19 cellular contexts compared by ENCODE assay signal in genomic region chr12:24084800-24085199, GRCh38.
DNase-seq lines count a peak whose midpoint lies in the region; ATAC-seq, FAIRE-seq and TF ChIP-seq lines count a peak whose summit lies in the region.
"Had no signal": no experiment of that assay in that cellular context is flagged by ENCODE, and none has a peak within 500 bp of the region (broad histone marks: within the 10 kb centered on the region; RNA-seq: fewer than 3 reads in every experiment).

No MANE protein-coding gene starts in this region.

- intact Hi-C loops in GM12878 (cut with micrococcal nuclease; ENCODE audit: unreplicated experiment) = no loop called here
- intact Hi-C loops in gastrocnemius medialis (cut with DNase I; ENCODE audit: low total_unique reads) = no loop called here

- TF ChIP-seq EP300 in GM12878 (IDR thresholded peaks at IDR 0.05; ENCODE audit: borderline replicate concordance in 1 of 2, control insufficient read depth in 1 of 2, low read depth in 2 of 2, low read length in 2 of 2) = peak; percentile 51 to 54; a peak in 3 of 4 replicates

- H3K27ac ChIP-seq in GM12878 (ENCODE audit: control insufficient read depth, insufficient read depth) (no peak overlapping the region), right atrium auricular region (no peak overlapping the region), gastrocnemius medialis (no peak overlapping the region)
- H3K27ac ChIP-seq: BLaER1 treated with 17β-estradiol and CSF1 and Interleukin-3, amounts not matched to agents 10 nM and 100 nM; HL-60 had no signal

- SMC1A ChIA-PET in GM12878 (lab: Charles Lee; ENCODE audit: uncharacterized antibody, unreplicated experiment) = interaction anchor here (1.1 kb wide), 1 partner anchor 23 kb away, joined by 4 read pairs; no protein-coding TSS in a partner anchor

- CTCF ChIA-PET in GM12878 (lab: Yijun Ruan, JAX) = interaction anchor here (1.2 kb wide), 1 partner anchor 15 kb away, joined by 3 read pairs; no protein-coding TSS in a partner anchor

- H2AFZ ChIP-seq in GM12878 (ENCODE audit: control insufficient read depth, low read depth, low read length) = no peak overlapping the region
- H2AFZ ChIP-seq: GM23338 had no signal

- DNase-seq in GM12878 (ENCODE audit: low read depth, low spot score) (no peak), right atrium auricular region (ENCODE audit: low spot score) (no peak), cerebellum (ENCODE audit: low spot score) (no peak), gastrocnemius medialis (no peak)
- DNase-seq: Calu3; CD8-positive, alpha-beta T cell; DMS79 treated with DMSO at 0.1 percent for 48 hours; GF-D8; HCEC 1CT; IMR-90 had no signal

- H3K36me3 ChIP-seq in GM12878 (ENCODE audit: control insufficient read depth in 2 of 2, insufficient read depth in 2 of 2, low read length in 1 of 2) = no peaks in the 10 kb centered on the region
- no peaks in the 10 kb centered on the region for H3K36me3 ChIP-seq in right atrium auricular region
- H3K36me3 ChIP-seq in gastrocnemius medialis = no peaks in the 10 kb centered on the region
- H3K36me3 ChIP-seq: BLaER1 treated with 17β-estradiol and CSF1 and Interleukin-3, amounts not matched to agents 10 nM and 100 nM had no signal

- ATAC-seq in GM18508 (IDR thresholded peaks at IDR 0.05; ENCODE audit: insufficient read depth, unreplicated experiment) (peak; percentile 66), GM19351 (IDR thresholded peaks at IDR 0.05; ENCODE audit: unreplicated experiment) (peak; percentile 51), HG02885 (IDR thresholded peaks at IDR 0.05; ENCODE audit: poor library complexity, unreplicated experiment) (peak; percentile 62), GM12878 (peak; percentile 87), gastrocnemius medialis (no peak)
- ATAC-seq: CD8-positive, alpha-beta T cell; GM23338; K562 had no signal

- TF ChIP-seq RAD21 in GM12878 (IDR thresholded peaks at IDR 0.05; ENCODE audit: insufficient read depth, low read depth, low read length) = no peak

- POLR2A ChIA-PET in GM12878 (lab: Charles Lee) = no interaction called here

- FAIRE-seq in GM12878 (lab: Jason Lieb, UNC) = no peak
- FAIRE-seq: GM18507, H54, K562 had no signal

- H3K4me1 ChIP-seq in GM12878 (ENCODE audit: control insufficient read depth, insufficient read depth, low read length) (no peaks in the 10 kb centered on the region), right atrium auricular region (no peaks in the 10 kb centered on the region), gastrocnemius medialis (no peaks in the 10 kb centered on the region)
- H3K4me1 ChIP-seq: BLaER1 treated with 17β-estradiol and CSF1 and Interleukin-3, amounts not matched to agents 10 nM and 100 nM had no signal

- TF ChIP-seq CTCF in GM12878 (IDR thresholded peaks at IDR 0.05 in 2 of 3, conservative IDR thresholded peaks at IDR 0.05 in 1 of 3; ENCODE audit: control insufficient read depth in 2 of 3, extremely low read depth in 1 of 3, insufficient read depth in 1 of 3, low read depth in 3 of 3, low read length in 3 of 3) (no peak), right atrium auricular region (IDR thresholded peaks at IDR 0.05) (no peak), gastrocnemius medialis (IDR thresholded peaks at IDR 0.05 in 4 of 5, conservative IDR thresholded peaks at IDR 0.05 in 1 of 5) (no peak)

- RAD21 ChIA-PET in GM12878 (lab: Charles Lee; ENCODE audit: unreplicated experiment) = no interaction called here

- 14% methylated on average over 2 of the region's 2 CpGs for WGBS in GM12878 (ENCODE audit: insufficient coverage, insufficient replicate concordance, low lambda C conversion rate, missing lambda C conversion rate)

- BruUV-seq in GM12878 (replicated peaks; lab: Mats Ljungman, UMichigan) = no TSS peak

- no peaks in the 10 kb centered on the region for H4K20me1 ChIP-seq in GM12878 (ENCODE audit: control insufficient read depth, insufficient read depth)
- H4K20me1 ChIP-seq: BLaER1 treated with 17β-estradiol and CSF1 and Interleukin-3, amounts not matched to agents 10 nM and 100 nM had no signal

- no peak overlapping the region for H3K4me2 ChIP-seq in GM12878 (ENCODE audit: control insufficient read depth, insufficient read depth)
- H3K4me2 ChIP-seq: BLaER1 treated with 17β-estradiol and CSF1 and Interleukin-3, amounts not matched to agents 10 nM and 100 nM; GM23338 had no signal

- in situ Hi-C loops in GM12878 (cut with MboI) (no loop called here), gastrocnemius medialis (cut with MboI; ENCODE audit: low sequenced_read_pairs in 4 of 4) (no loop called here)

- no peaks in the 10 kb centered on the region for H3K79me2 ChIP-seq in GM12878 (ENCODE audit: control insufficient read depth, insufficient read depth, low read length)

- H3K9ac ChIP-seq in GM12878 (ENCODE audit: control insufficient read depth, insufficient read depth, low read length) = no peak overlapping the region
- H3K9ac ChIP-seq: BLaER1 treated with 17β-estradiol and CSF1 and Interleukin-3, amounts not matched to agents 10 nM and 100 nM had no signal

- H3K9me3 ChIP-seq in GM12878 (replicated peaks; ENCODE audit: control insufficient read depth, insufficient read depth, low read length) (no peaks in the 10 kb centered on the region), right atrium auricular region (no peaks in the 10 kb centered on the region), gastrocnemius medialis (no peaks in the 10 kb centered on the region)
- H3K9me3 ChIP-seq: BLaER1 treated with 17β-estradiol and CSF1 and Interleukin-3, amounts not matched to agents 10 nM and 100 nM had no signal

- H3K4me3 ChIP-seq in GM12878 = no peak overlapping the region
- no peak overlapping the region for H3K4me3 ChIP-seq in right atrium auricular region
- no peak overlapping the region for H3K4me3 ChIP-seq in gastrocnemius medialis
- H3K4me3 ChIP-seq: BLaER1 treated with 17β-estradiol and CSF1 and Interleukin-3, amounts not matched to agents 10 nM and 100 nM; GM23338; K562 had no signal

- TF ChIP-seq POLR2A in GM12878 (IDR thresholded peaks at IDR 0.05; ENCODE audit: low read depth, low read length) (no peak), gastrocnemius medialis (IDR thresholded peaks at IDR 0.05) (no peak)

- H3K27me3 ChIP-seq in GM12878 (replicated peaks in 1 of 2; ENCODE audit: control insufficient read depth in 2 of 2, insufficient read depth in 2 of 2, low read length in 1 of 2) (no peaks in the 10 kb centered on the region), right atrium auricular region (no peaks in the 10 kb centered on the region), gastrocnemius medialis (no peaks in the 10 kb centered on the region)
- H3K27me3 ChIP-seq: BLaER1 treated with 17β-estradiol and CSF1 and Interleukin-3, amounts not matched to agents 10 nM and 100 nM had no signal

TF ChIP-seq in GM12878, 131 proteins besides CTCF, POLR2A, EP300 and RAD21:
- TF ChIP-seq RUNX3 (IDR thresholded peaks at IDR 0.05; ENCODE audit: low read length) = 0 out of 2 replicates have a peak, but pooled peaks have one; percentile 7
- TF ChIP-seq PBX3 (IDR thresholded peaks at IDR 0.05; ENCODE audit: insufficient replicate concordance, low read depth, low read length) = no peak
- no peak for TF ChIP-seq FOXK2 (IDR thresholded peaks at IDR 0.05)
- no peak for TF ChIP-seq KDM1A (IDR thresholded peaks at IDR 0.05; ENCODE audit: borderline replicate concordance)
- TF ChIP-seq IRF3 (IDR thresholded peaks at IDR 0.05) = no peak
- TF ChIP-seq MTA2 (IDR thresholded peaks at IDR 0.05; ENCODE audit: low read depth) = peak; percentile 60; the same call in 1 of the 2 replicates
- TF ChIP-seq ZBTB11 (CRISPR knock-in tag; IDR thresholded peaks at IDR 0.05) = no peak
- TF ChIP-seq TARDBP (IDR thresholded peaks at IDR 0.05; ENCODE audit: borderline replicate concordance) = no peak

Comparison
In these comparisons a context has a peak if more than half of its experiments do, and no peak if none do; other contexts are left out.
1. ATAC-seq: peak in GM18508 (single experiment), GM19351 (single experiment), HG02885 (single experiment) and GM12878 (single experiment); none in gastrocnemius medialis (0 of 2).